In the genomic region with DNA sequence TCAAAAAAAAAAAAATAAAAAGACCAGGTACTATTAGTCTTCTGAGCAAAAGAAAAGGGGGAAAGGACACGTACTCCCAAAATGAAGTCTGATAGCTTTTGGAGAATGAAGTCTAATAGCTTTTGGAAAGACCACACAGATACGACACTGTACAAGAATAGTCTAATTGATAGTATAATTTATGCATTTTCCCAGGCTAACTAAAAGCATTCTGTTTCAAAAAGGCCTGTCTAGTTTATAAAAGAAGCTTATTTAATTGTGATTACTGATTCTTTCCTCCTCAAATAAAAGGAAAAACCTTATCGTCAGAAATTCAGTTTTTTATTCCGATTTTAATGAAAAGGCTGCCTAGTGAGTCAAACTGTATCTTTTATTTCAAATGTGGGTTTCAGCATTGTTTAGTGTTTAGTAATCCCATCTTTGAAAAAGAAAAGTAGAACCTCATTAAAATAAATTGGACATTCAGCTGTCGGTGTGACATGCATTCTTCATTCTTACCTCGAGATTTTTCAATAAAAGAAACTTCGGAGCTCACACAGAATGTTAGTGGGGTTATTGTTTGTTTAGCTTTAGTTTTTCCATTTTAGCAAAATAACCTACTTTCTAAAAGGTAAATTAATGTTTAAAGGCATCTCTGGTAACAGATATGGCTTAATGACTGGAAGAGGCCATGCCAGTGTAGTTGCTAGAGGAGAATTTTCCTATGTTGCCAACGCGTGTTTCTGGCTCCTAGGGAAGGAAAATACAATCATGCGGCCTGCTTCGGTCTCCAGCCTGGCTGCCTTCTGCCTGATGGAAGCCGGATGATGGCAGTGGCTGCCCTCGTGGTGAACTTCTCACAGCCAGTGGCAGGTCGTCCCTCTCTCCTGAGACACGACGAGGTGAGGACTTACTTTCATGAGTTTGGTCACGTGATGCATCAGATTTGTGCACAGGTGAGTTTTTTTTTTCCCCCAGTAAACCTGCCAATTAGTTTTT, we compare ENCODE assay signal across 28 cellular contexts.
A peak's percentile ranks its signal among the peaks of the same experiment; 100 is the strongest.
DNase-seq lines count a peak whose midpoint lies in the region; ATAC-seq and TF ChIP-seq lines count a peak whose summit lies in the region.
"Had no signal": no experiment of that assay in that cellular context is flagged by ENCODE, and none has a peak within 500 bp of the region (broad histone marks: within the 10 kb centered on the region; RNA-seq: fewer than 3 reads in every experiment).

No MANE protein-coding gene starts in this region.

- H2BK120ac ChIP-seq in neuronal stem cell (ENCODE audit: low read depth, low read length), result no peak overlapping the region

- peaks cover 8 to 61% of the 10 kb centered on the region in 2 donors for H3K36me3 ChIP-seq in neuronal stem cell (replicated peaks in 1 of 2; ENCODE audit: control insufficient read depth in 2 of 2, insufficient read depth in 2 of 2, low read length in 2 of 2)
- no peaks in the 10 kb centered on the region for H3K36me3 ChIP-seq in CD8-positive, alpha-beta memory T cell (ENCODE audit: insufficient read depth, low read length)

- no peaks in the 10 kb centered on the region for H3K4me1 ChIP-seq in neuronal stem cell (ENCODE audit: control insufficient read depth in 2 of 2, insufficient read depth in 1 of 2, low read depth in 1 of 2, low read length in 2 of 2)
- H3K4me1 ChIP-seq in CD8-positive, alpha-beta memory T cell (ENCODE audit: insufficient read depth, low read length), result peaks cover 11% of the 10 kb centered on the region

- CTCF ChIA-PET in CD8-positive, alpha-beta memory T cell (lab: Charles Lee), result interaction anchor here (0.9 kb wide), 1 partner anchor 9 kb away, joined by 3 read pairs; no protein-coding TSS in a partner anchor

- intact Hi-C loops in natural killer cell (cut with micrococcal nuclease), result no loop called here

- H4K91ac ChIP-seq in neuronal stem cell (ENCODE audit: low read depth, low read length, poor library complexity), result no peak overlapping the region

- H3K4ac ChIP-seq in neuronal stem cell (ENCODE audit: low read length), result no peak overlapping the region

- no peak for ATAC-seq in natural killer cell
- no peak for ATAC-seq in natural killer cell treated with Interleukin-12 subunit alpha and Interleukin-12 subunit beta and Interleukin-15 and Interleukin-18, amount 100 ng/mL, for 72 hours
- ATAC-seq in omental fat pad (ENCODE audit: low FRiP score), result no peak
- ATAC-seq: esophagus mucosa; GM12878; Panc1; stimulated activated effector memory CD8-positive, alpha-beta T cell treated with anti-CD3 and anti-CD28 coated beads, Interleukin-12 subunit alpha, Interleukin-12 subunit beta, amount 100 ng/mL, for 72 hours had no signal

- no peak overlapping the region for H3K14ac ChIP-seq in neuronal stem cell (ENCODE audit: low read length)

- H3K23ac ChIP-seq in neuronal stem cell (ENCODE audit: low read depth, low read length, poor library complexity), result no peak overlapping the region

- no peaks in the 10 kb centered on the region for H3K79me1 ChIP-seq in neuronal stem cell (ENCODE audit: low read depth, low read length)

- H3K9me3 ChIP-seq in neuronal stem cell (replicated peaks in 1 of 2; ENCODE audit: control insufficient read depth in 2 of 2, insufficient read depth in 1 of 2, low read depth in 1 of 2, low read length in 2 of 2), result no peaks in the 10 kb centered on the region
- H3K9me3 ChIP-seq in CD8-positive, alpha-beta memory T cell (ENCODE audit: low read length), result no peaks in the 10 kb centered on the region
- H3K9me3 ChIP-seq: thoracic aorta had no signal

- H3K4me2 ChIP-seq in neuronal stem cell (ENCODE audit: insufficient read depth, low read length, poor library complexity, severe bottlenecking), result no peak overlapping the region

- TF ChIP-seq CTCF in natural killer cell (IDR thresholded peaks at IDR 0.05), result no peak
- no peak for TF ChIP-seq CTCF in omental fat pad (IDR thresholded peaks at IDR 0.05)

- H3K4me1 Mint-ChIP-seq in natural killer cell, result peaks cover 18 to 19% of the 10 kb centered on the region in 2 donors
- H3K4me1 Mint-ChIP-seq in natural killer cell treated with Interleukin-12 subunit alpha and Interleukin-12 subunit beta and Interleukin-15 and Interleukin-18, amount 100 ng/mL, for 72 hours (ENCODE audit: low read depth in 2 of 2), result peaks cover 12 to 16% of the 10 kb centered on the region in 2 donors
- H3K4me1 Mint-ChIP-seq in CD8-positive, alpha-beta memory T cell, result peaks cover 17 to 25% (median 20%) of the 10 kb centered on the region in 3 donors
- H3K4me1 Mint-ChIP-seq: nephron had no signal

- H3K27ac Mint-ChIP-seq in natural killer cell, result peak overlapping the region; percentile 85 to 93
- no peak overlapping the region for H3K27ac Mint-ChIP-seq in natural killer cell treated with Interleukin-12 subunit alpha and Interleukin-12 subunit beta and Interleukin-15 and Interleukin-18, amount 100 ng/mL, for 72 hours
- no peak overlapping the region for H3K27ac Mint-ChIP-seq in CD8-positive, alpha-beta memory T cell
- H3K27ac Mint-ChIP-seq: activated naive CD4-positive, alpha-beta T cell treated with anti-CD3 and anti-CD28 coated beads for 36 hours; HFFc6; nephron had no signal

- H2AFZ ChIP-seq in neuronal stem cell (ENCODE audit: low read length), result no peak overlapping the region

- H3K9ac ChIP-seq in neuronal stem cell (ENCODE audit: low read depth, low read length, poor library complexity), result no peak overlapping the region

- H2BK5ac ChIP-seq in neuronal stem cell (ENCODE audit: low read length), result no peak overlapping the region

- H2BK15ac ChIP-seq in neuronal stem cell (ENCODE audit: low read length), result no peak overlapping the region

- H4K8ac ChIP-seq in neuronal stem cell (ENCODE audit: low read depth, low read length), result no peak overlapping the region

- peak overlapping the region; percentile 20 for H3K18ac ChIP-seq in neuronal stem cell (ENCODE audit: low read length)

- no peak overlapping the region for H3K27ac ChIP-seq in neuronal stem cell (replicated peaks; ENCODE audit: low read length)
- no peak overlapping the region for H3K27ac ChIP-seq in CD8-positive, alpha-beta memory T cell (ENCODE audit: low read depth, low read length)
- H3K27ac ChIP-seq: 22Rv1, skin epidermis, thoracic aorta had no signal

- no peaks in the 10 kb centered on the region for H3K36me3 Mint-ChIP-seq in natural killer cell
- peaks cover 13% of the 10 kb centered on the region for H3K36me3 Mint-ChIP-seq in natural killer cell treated with Interleukin-12 subunit alpha and Interleukin-12 subunit beta and Interleukin-15 and Interleukin-18, amount 100 ng/mL, for 72 hours
- peaks cover 2 to 18% (median 6%) of the 10 kb centered on the region in 3 donors for H3K36me3 Mint-ChIP-seq in CD8-positive, alpha-beta memory T cell
- H3K36me3 Mint-ChIP-seq: stimulated activated effector memory CD8-positive, alpha-beta T cell treated with anti-CD3 and anti-CD28 coated beads, Interleukin-12 subunit alpha, Interleukin-12 subunit beta, amount 100 ng/mL, for 72 hours had no signal

- no CpG with 5 or more reads among the region's 17 CpGs for WGBS in neuronal stem cell (ENCODE audit: extremely low coverage in 2 of 2, insufficient read length in 2 of 2, insufficient replicate concordance in 1 of 2), 2 donors

- H3K9me3 Mint-ChIP-seq in natural killer cell, result no peaks in the 10 kb centered on the region
- H3K9me3 Mint-ChIP-seq in natural killer cell treated with Interleukin-12 subunit alpha and Interleukin-12 subunit beta and Interleukin-15 and Interleukin-18, amount 100 ng/mL, for 72 hours, result peaks cover 9% of the 10 kb centered on the region
- peaks cover 0 to 8% (median 3%) of the 10 kb centered on the region in 5 donors for H3K9me3 Mint-ChIP-seq in CD8-positive, alpha-beta memory T cell
- H3K9me3 Mint-ChIP-seq: HFFc6, nephron had no signal

- peak overlapping the region; percentile 4 for H3K4me3 Mint-ChIP-seq in natural killer cell
- H3K4me3 Mint-ChIP-seq in natural killer cell treated with Interleukin-12 subunit alpha and Interleukin-12 subunit beta and Interleukin-15 and Interleukin-18, amount 100 ng/mL, for 72 hours, result no peak overlapping the region
- H3K4me3 Mint-ChIP-seq in CD8-positive, alpha-beta memory T cell, result no peak overlapping the region
- H3K4me3 Mint-ChIP-seq: activated naive CD4-positive, alpha-beta T cell treated with anti-CD3 and anti-CD28 coated beads for 36 hours; HFFc6; nephron; stimulated activated effector memory CD8-positive, alpha-beta T cell treated with anti-CD3 and anti-CD28 coated beads, Interleukin-12 subunit alpha, Interleukin-12 subunit beta, amount 100 ng/mL, for 72 hours had no signal

- H3K27me3 Mint-ChIP-seq in natural killer cell (ENCODE audit: low read depth in 2 of 2), result no peaks in the 10 kb centered on the region
- no peaks in the 10 kb centered on the region for H3K27me3 Mint-ChIP-seq in natural killer cell treated with Interleukin-12 subunit alpha and Interleukin-12 subunit beta and Interleukin-15 and Interleukin-18, amount 100 ng/mL, for 72 hours
- H3K27me3 Mint-ChIP-seq in CD8-positive, alpha-beta memory T cell, result no peaks in the 10 kb centered on the region

- no peaks in the 10 kb centered on the region for H3K27me3 ChIP-seq in neuronal stem cell (ENCODE audit: control insufficient read depth in 3 of 3, insufficient read depth in 3 of 3, low read depth in 1 of 3, low read length in 3 of 3)
- no peaks in the 10 kb centered on the region for H3K27me3 ChIP-seq in CD8-positive, alpha-beta memory T cell (ENCODE audit: insufficient read depth, low read length, poor library complexity, severe bottlenecking)

- POLR2A ChIA-PET in CD8-positive, alpha-beta memory T cell (lab: Charles Lee), result no interaction called here

- no peak overlapping the region for H2BK12ac ChIP-seq in neuronal stem cell (ENCODE audit: low read length)

- no peak overlapping the region for H3K4me3 ChIP-seq in neuronal stem cell (ENCODE audit: low read length in 2 of 2)
- no peak overlapping the region for H3K4me3 ChIP-seq in CD8-positive, alpha-beta memory T cell (ENCODE audit: low read length)
- H3K4me3 ChIP-seq: GM12878, skin epidermis, thoracic aorta had no signal

- no peak for DNase-seq in natural killer cell
- DNase-seq in natural killer cell treated with Interleukin-12 subunit alpha and Interleukin-12 subunit beta and Interleukin-15 and Interleukin-18, amount 100 ng/mL, for 72 hours (ENCODE audit: low spot score), result no peak
- DNase-seq in fibroblast of peridontal ligament (ENCODE audit: extremely low read depth), result peak; percentile 54
- DNase-seq in neuronal stem cell (ENCODE audit: low spot score), result no peak
- no peak for DNase-seq in CD8-positive, alpha-beta memory T cell
- DNase-seq in omental fat pad (ENCODE audit: low spot score), result no peak
- no peak for DNase-seq in NCI-H82 (lab: John Stamatoyannopoulos, UW)
- no peak for DNase-seq in UCSD-AML1 (lab: John Stamatoyannopoulos, UW; ENCODE audit: unreplicated experiment)
- DNase-seq: activated CD4-positive, alpha-beta T cell treated with anti-CD3 and anti-CD28 coated beads for 1 hour; activated CD8-positive, alpha-beta memory T cell treated with anti-CD3 and anti-CD28 coated beads for 24 hours; activated naive CD4-positive, alpha-beta T cell treated with anti-CD3 and anti-CD28 coated beads for 36 hours; activated T-cell treated with anti-CD3 and anti-CD28 coated beads, Interleukin-2, amount 50 U/mL, for 48 hours; aorta; effector memory CD4-positive, alpha-beta T cell; HFFc6; NCI-H1105 treated with DMSO at 0.1 percent for 48 hours; NCI-H446 treated with DMSO at 0.1 percent for 48 hours; NK-92 treated with Interleukin-12 subunit alpha and Interleukin-12 subunit beta, amount 100 ng/mL, for 24 hours; SIG-M5; stimulated activated CD4-positive, alpha-beta T cell treated with anti-CD3 and anti-CD28 coated beads, Interleukin-1b, Interleukin-23, amount 100 ng/mL, for 48 hours had no signal

- no peak overlapping the region for H2AK5ac ChIP-seq in neuronal stem cell (ENCODE audit: low read depth, low read length)

Comparison
In these comparisons a context has a peak if more than half of its experiments do, and no peak if none do; other contexts are left out.
1. H3K27ac Mint-ChIP-seq: peak in natural killer cell (2 of 2); none in natural killer cell treated with Interleukin-12 subunit alpha and Interleukin-12 subunit beta and Interleukin-15 and Interleukin-18, amount 100 ng/mL, for 72 hours (0 of 2) and CD8-positive, alpha-beta memory T cell (0 of 8).